Comparison of ENCODE assay signal across 9 cellular contexts in genomic region chr9:6428940-6429889, GRCh38. TPM values are rescaled to one million over a fixed set of nuclear protein-coding genes. Genes with fewer than 3 reads are reported as not detected.
DNase-seq lines count a peak whose midpoint lies in the region; ATAC-seq and TF ChIP-seq lines count a peak whose summit lies in the region.
"Had no signal": no experiment of that assay in that cellular context is flagged by ENCODE, and none has a peak within 500 bp of the region (broad histone marks: within the 10 kb centered on the region; RNA-seq: fewer than 3 reads in every experiment).

No MANE protein-coding gene starts in this region.

- no peaks in the 10 kb centered on the region for H3K9me3 ChIP-seq in OCI-LY1 (ENCODE audit: low read length)

- H4K20me1 ChIP-seq in OCI-LY1 (ENCODE audit: insufficient read depth, low read length): peaks cover 2% of the 10 kb centered on the region; the same call in 1 of the 2 replicates

- H3K9ac ChIP-seq in OCI-LY1 (ENCODE audit: low read length): no peak overlapping the region; the same call in 1 of the 2 replicates

- peaks cover 11% of the 10 kb centered on the region for H3K4me1 Mint-ChIP-seq in progenitor cell of endocrine pancreas (ENCODE audit: low read depth)

- no peaks in the 10 kb centered on the region for H3K9me2 ChIP-seq in OCI-LY1 (ENCODE audit: low read depth, low read length)

- H3F3A ChIP-seq in OCI-LY1 (ENCODE audit: insufficient read depth, low read length): no peaks in the 10 kb centered on the region

- TF ChIP-seq CTCF in OCI-LY1 (IDR thresholded peaks at IDR 0.05; ENCODE audit: low read length) (no peak), progenitor cell of endocrine pancreas (IDR thresholded peaks at IDR 0.05; ENCODE audit: unreplicated experiment) (no peak)

- peak overlapping the region; percentile 19 for H3K27ac Mint-ChIP-seq in progenitor cell of endocrine pancreas

- H3K4me3 ChIP-seq in OCI-LY1 (ENCODE audit: low read depth, low read length, poor library complexity, severe bottlenecking): no peak overlapping the region

- peaks cover 12% of the 10 kb centered on the region for H3K36me3 Mint-ChIP-seq in progenitor cell of endocrine pancreas (ENCODE audit: insufficient read depth)

- H3K4me1 ChIP-seq in OCI-LY1 (ENCODE audit: insufficient read depth, low read length, severe bottlenecking): peaks cover 56% of the 10 kb centered on the region

- H3K4me3 Mint-ChIP-seq in progenitor cell of endocrine pancreas (ENCODE audit: low read depth): no peak overlapping the region

- no peak overlapping the region for H2AFZ ChIP-seq in OCI-LY1 (ENCODE audit: low read length)

- ATAC-seq in HG02798 (IDR thresholded peaks at IDR 0.05; ENCODE audit: poor library complexity, unreplicated experiment): peak; percentile 95

- H3K27ac ChIP-seq in OCI-LY1 (ENCODE audit: low read depth, low read length, poor library complexity, severe bottlenecking): peak overlapping the region; percentile 69
- H3K27ac ChIP-seq: 22Rv1 had no signal

- H3K79me2 ChIP-seq in OCI-LY1 (ENCODE audit: insufficient read depth, low read length): peaks cover 97% of the 10 kb centered on the region

- no peaks in the 10 kb centered on the region for H3K27me3 ChIP-seq in OCI-LY1 (ENCODE audit: insufficient read depth, low read length)

- peak; percentile 11 for DNase-seq in SIG-M5 treated with dmso at 0.1 percent for 504 hours (lab: John Stamatoyannopoulos, UW; ENCODE audit: unreplicated experiment)
- no peak for DNase-seq in SIG-M5 (lab: John Stamatoyannopoulos, UW)
- no peak for DNase-seq in progenitor cell of endocrine pancreas (ENCODE audit: low spot score, unreplicated experiment)
- no peak for DNase-seq in DMS79 treated with DMSO at 0.1 percent for 48 hours (lab: John Stamatoyannopoulos, UW)
- DNase-seq in NCI-H1436 (lab: John Stamatoyannopoulos, UW): no peak
- DNase-seq in G401 (ENCODE audit: low spot score): no peak

- in situ Hi-C loops in G401 (cut with HindIII; ENCODE audit: low sequenced_read_pairs): no loop called here

- no peaks in the 10 kb centered on the region for H3K27me3 Mint-ChIP-seq in progenitor cell of endocrine pancreas

- H3K36me3 ChIP-seq in OCI-LY1 (ENCODE audit: insufficient read depth, low read length): peaks cover 66% of the 10 kb centered on the region

- H3K9me3 Mint-ChIP-seq in progenitor cell of endocrine pancreas (ENCODE audit: low read depth): no peaks in the 10 kb centered on the region

- H3K4me2 ChIP-seq in OCI-LY1 (ENCODE audit: low read length): peak overlapping the region; percentile 35

RNA-seq across cellular contexts. Expression of gene UHRF2, which starts 16.2 kb away (rescaled TPM):
- 88.6 and 89.9 TPM in 2 replicates for total RNA-seq in progenitor cell of endocrine pancreas
- total RNA-seq in G401 (2014; rRNA removed; shearing (Covaris generic)): 17.0 and 27.2 TPM in 2 replicates
